17 cellular contexts compared by ENCODE assay signal in genomic region chr9:79408617-79409016, GRCh38.
DNase-seq lines count a peak whose midpoint lies in the region; ATAC-seq lines count a peak whose summit lies in the region.
"Had no signal": no experiment of that assay in that cellular context is flagged by ENCODE, and none has a peak within 500 bp of the region (broad histone marks: within the 10 kb centered on the region; RNA-seq: fewer than 3 reads in every experiment).

No MANE protein-coding gene starts in this region.

- no peak overlapping the region for H4K91ac ChIP-seq in mesenchymal stem cell (ENCODE audit: low read length)

- H2AK5ac ChIP-seq in mesenchymal stem cell (ENCODE audit: low read length, severe bottlenecking) = no peak overlapping the region

- no peak overlapping the region for H3K23ac ChIP-seq in mesenchymal stem cell (ENCODE audit: low read length in 2 of 2)

- H3K27ac ChIP-seq in mesenchymal stem cell (ENCODE audit: low read length, poor library complexity, severe bottlenecking) (no peak overlapping the region), substantia nigra (ENCODE audit: low read depth, low read length, poor library complexity, severe bottlenecking) (no peak overlapping the region)
- H3K27ac ChIP-seq: brain microvascular endothelial cell, RWPE1, skin epidermis, stomach had no signal

- H3K4me3 ChIP-seq in mesenchymal stem cell (ENCODE audit: insufficient read depth in 1 of 2, low read depth in 1 of 2, low read length in 2 of 2) = no peak overlapping the region
- H3K4me3 ChIP-seq: skin epidermis, stomach had no signal

- H2BK12ac ChIP-seq in mesenchymal stem cell (ENCODE audit: low read length in 2 of 2) = no peak overlapping the region

- H2AFZ ChIP-seq in mesenchymal stem cell (ENCODE audit: low read depth, low read length) = no peak overlapping the region

- no CpG with 5 or more reads among the region's 3 CpGs for WGBS in mesenchymal stem cell

- ATAC-seq in GM18499 (IDR thresholded peaks at IDR 0.05; ENCODE audit: insufficient read depth, unreplicated experiment) (peak; percentile 75), HG02678 (IDR thresholded peaks at IDR 0.05; ENCODE audit: unreplicated experiment) (peak; percentile 55), HG03520 (IDR thresholded peaks at IDR 0.05; ENCODE audit: unreplicated experiment) (peak; percentile 59)

- H3K9me3 ChIP-seq in mesenchymal stem cell (ENCODE audit: control insufficient read depth, low read length) = no peaks in the 10 kb centered on the region
- H3K9me3 ChIP-seq: stomach had no signal

- H3K27me3 ChIP-seq in mesenchymal stem cell (ENCODE audit: control insufficient read depth in 1 of 2, insufficient read depth in 1 of 2, low read length in 2 of 2) = no peaks in the 10 kb centered on the region
- H3K27me3 ChIP-seq: brain microvascular endothelial cell, stomach had no signal

- DNase-seq in mesenchymal stem cell = peak; percentile 3
- no peak for DNase-seq in DMS114 treated with DMSO at 0.1 percent for 48 hours (lab: John Stamatoyannopoulos, UW; ENCODE audit: unreplicated experiment)
- DNase-seq in GOT3 (lab: John Stamatoyannopoulos, UW) = no peak
- DNase-seq in NOMO-1 treated with DMSO at 0.1 percent for 48 hours (lab: John Stamatoyannopoulos, UW; ENCODE audit: unreplicated experiment) = no peak
- DNase-seq in substantia nigra (lab: John Stamatoyannopoulos, UW) = no peak
- DNase-seq: activated CD4-positive, alpha-beta memory T cell treated with anti-CD3 and anti-CD28 coated beads for 36 hours; brain microvascular endothelial cell; KG1; NCI-H187; nucleus accumbens; stomach; T-helper 2 cell had no signal

- H2BK15ac ChIP-seq in mesenchymal stem cell (ENCODE audit: low read depth, poor library complexity, severe bottlenecking) = no peak overlapping the region

- no peak overlapping the region for H4K8ac ChIP-seq in mesenchymal stem cell (ENCODE audit: low read length)

- H3K14ac ChIP-seq in mesenchymal stem cell (ENCODE audit: low read length in 2 of 2) = no peak overlapping the region

- H3K18ac ChIP-seq in mesenchymal stem cell (ENCODE audit: low read depth in 1 of 2, low read length in 2 of 2) = no peak overlapping the region

- H2BK120ac ChIP-seq in mesenchymal stem cell (ENCODE audit: low read depth, low read length) = no peak overlapping the region

- no peaks in the 10 kb centered on the region for H3K79me1 ChIP-seq in mesenchymal stem cell (replicated peaks; ENCODE audit: low read length, poor library complexity, severe bottlenecking)

- no peak overlapping the region for H3K4ac ChIP-seq in mesenchymal stem cell (ENCODE audit: low read depth in 1 of 2, low read length in 2 of 2)

- H3K9ac ChIP-seq in mesenchymal stem cell (ENCODE audit: low read length) = no peak overlapping the region

- H3K4me1 ChIP-seq in mesenchymal stem cell (ENCODE audit: control insufficient read depth, insufficient read depth, low read depth, low read length) = peaks cover 2% of the 10 kb centered on the region
- H3K4me1 ChIP-seq: stomach had no signal

- no peak overlapping the region for H2BK5ac ChIP-seq in mesenchymal stem cell (ENCODE audit: low read depth, low read length, poor library complexity, severe bottlenecking)

- no peak overlapping the region for H3K4me2 ChIP-seq in mesenchymal stem cell (ENCODE audit: low read length, poor library complexity, severe bottlenecking)

- no peaks in the 10 kb centered on the region for H3K36me3 ChIP-seq in mesenchymal stem cell (ENCODE audit: control insufficient read depth in 1 of 2, insufficient read depth in 2 of 2, low read depth in 1 of 2, low read length in 2 of 2)
- H3K36me3 ChIP-seq: brain microvascular endothelial cell, stomach had no signal
